9 cellular contexts compared by ENCODE assay signal in genomic region chr12:52327086-52327829, GRCh38. TPM values are rescaled to one million over a fixed set of nuclear protein-coding genes. Genes with fewer than 3 reads are reported as not detected.
DNase-seq lines count a peak whose midpoint lies in the region; ATAC-seq and TF ChIP-seq lines count a peak whose summit lies in the region.
"Had no signal": no experiment of that assay in that cellular context is flagged by ENCODE, and none has a peak within 500 bp of the region (broad histone marks: within the 10 kb centered on the region; RNA-seq: fewer than 3 reads in every experiment).

No MANE protein-coding gene starts in this region.

- no peak overlapping the region for H3K4me3 ChIP-seq in heart left ventricle

- H3K9me3 ChIP-seq in heart left ventricle, result no peaks in the 10 kb centered on the region

- H3K27ac ChIP-seq in heart left ventricle, result no peak overlapping the region

- no peaks in the 10 kb centered on the region for H3K9me3 Mint-ChIP-seq in activated naive CD8-positive, alpha-beta T cell treated with anti-CD3 and anti-CD28 coated beads, Interleukin-2, amount 10 ng/mL, durations not matched to agents 7 days and 5 days
- H3K9me3 Mint-ChIP-seq: stimulated activated naive CD8-positive, alpha-beta T cell treated with anti-CD3 and anti-CD28 coated beads, Interleukin-15, Interleukin-2, amounts not matched to agents 100 ng/mL and 50 ng/mL, for 24 hours had no signal

- peaks cover 20% of the 10 kb centered on the region for H3K27me3 Mint-ChIP-seq in activated naive CD8-positive, alpha-beta T cell treated with anti-CD3 and anti-CD28 coated beads, Interleukin-2, amount 10 ng/mL, durations not matched to agents 7 days and 5 days

- H3K4me1 Mint-ChIP-seq in activated naive CD8-positive, alpha-beta T cell treated with anti-CD3 and anti-CD28 coated beads, Interleukin-2, amount 10 ng/mL, durations not matched to agents 7 days and 5 days, result peaks cover 17% of the 10 kb centered on the region

- WGBS in heart left ventricle, 4 donors, result 43 to 50% (median 47%) methylated on average over 10 of the region's 10 CpGs

- no peak overlapping the region for H3K4me3 Mint-ChIP-seq in activated naive CD8-positive, alpha-beta T cell treated with anti-CD3 and anti-CD28 coated beads, Interleukin-2, amount 10 ng/mL, durations not matched to agents 7 days and 5 days
- H3K4me3 Mint-ChIP-seq: stimulated activated naive CD8-positive, alpha-beta T cell treated with anti-CD3 and anti-CD28 coated beads, Interleukin-15, Interleukin-2, amounts not matched to agents 100 ng/mL and 50 ng/mL, for 24 hours had no signal

- H3K36me3 Mint-ChIP-seq in activated naive CD8-positive, alpha-beta T cell treated with anti-CD3 and anti-CD28 coated beads, Interleukin-2, amount 10 ng/mL, durations not matched to agents 7 days and 5 days, result no peaks in the 10 kb centered on the region

- no peak overlapping the region for H3K27ac Mint-ChIP-seq in activated naive CD8-positive, alpha-beta T cell treated with anti-CD3 and anti-CD28 coated beads, Interleukin-2, amount 10 ng/mL, durations not matched to agents 7 days and 5 days
- H3K27ac Mint-ChIP-seq: stimulated activated naive CD8-positive, alpha-beta T cell treated with anti-CD3 and anti-CD28 coated beads, Interleukin-15, Interleukin-2, amounts not matched to agents 100 ng/mL and 50 ng/mL, for 24 hours had no signal

- no peak for TF ChIP-seq POLR2A in heart left ventricle (IDR thresholded peaks at IDR 0.05)

- ATAC-seq in HG02642 (IDR thresholded peaks at IDR 0.05; ENCODE audit: poor library complexity, unreplicated experiment), result peak; percentile 88
- peak; percentile 96 for ATAC-seq in activated naive CD8-positive, alpha-beta T cell treated with anti-CD3 and anti-CD28 coated beads, Interleukin-2, amount 10 ng/mL, durations not matched to agents 7 days and 5 days (ENCODE audit: low read depth)
- peak; percentile 57 to 93 (median 85) for ATAC-seq in heart left ventricle
- ATAC-seq in HG02840 (IDR thresholded peaks at IDR 0.05; ENCODE audit: low FRiP score, unreplicated experiment), result no peak

- POLR2A ChIA-PET in activated naive CD8-positive, alpha-beta T cell treated with anti-CD3 and anti-CD28 coated beads, Interleukin-2, amount 10 ng/mL, durations not matched to agents 7 days and 5 days (lab: Charles Lee), result no interaction called here

- H3K27me3 ChIP-seq in heart left ventricle, result peaks cover 0 to 19% (median 0%) of the 10 kb centered on the region in 9 donors

- intact Hi-C loops in heart left ventricle (cut with DNase I), result loop anchor here in 6 of 10 donors (1.0 to 5.0 kb wide), 3 partner anchors 170 to 171 kb away; no protein-coding TSS in a partner anchor

- no peaks in the 10 kb centered on the region for H3K4me1 ChIP-seq in heart left ventricle

- TF ChIP-seq CTCF in GM12872 (IDR thresholded peaks at IDR 0.05; ENCODE audit: insufficient read depth, low read depth, low read length), result peak; percentile 98
- peak; percentile 50 to 83 (median 68) for TF ChIP-seq CTCF in heart left ventricle (IDR thresholded peaks at IDR 0.05)

- no peaks in the 10 kb centered on the region for H3K36me3 ChIP-seq in heart left ventricle

- DNase-seq in NCI-H1105 treated with DMSO at 0.1 percent for 48 hours (lab: John Stamatoyannopoulos, UW), result peak; percentile 60
- DNase-seq in SKM-1 treated with dmso at 0.1 percent for 144 hours (lab: John Stamatoyannopoulos, UW; ENCODE audit: unreplicated experiment), result peak; percentile 28
- DNase-seq in activated naive CD8-positive, alpha-beta T cell treated with anti-CD3 and anti-CD28 coated beads, Interleukin-2, amount 10 ng/mL, durations not matched to agents 7 days and 5 days, result peak; percentile 61
- peak in 4 of 5 donors; percentile 57 to 75 (median 68) for DNase-seq in heart left ventricle
- DNase-seq in renal cortical epithelial cell (ENCODE audit: low read depth), result peak; percentile 97

RNA-seq across cellular contexts. Expression of gene KRT83, which starts 6.1 kb away (rescaled TPM):
- not detected for total RNA-seq in activated naive CD8-positive, alpha-beta T cell treated with anti-CD3 and anti-CD28 coated beads, Interleukin-2, amount 10 ng/mL, durations not matched to agents 7 days and 5 days
- not detected for total RNA-seq in heart left ventricle
- polyA plus RNA-seq in heart left ventricle, result not detected
- not detected in 2 replicates for total RNA-seq in renal cortical epithelial cell

RNA-seq across cellular contexts. Expression of gene KRT81, which starts 35.9 kb away (rescaled TPM):
- not detected for total RNA-seq in activated naive CD8-positive, alpha-beta T cell treated with anti-CD3 and anti-CD28 coated beads, Interleukin-2, amount 10 ng/mL, durations not matched to agents 7 days and 5 days
- not detected for total RNA-seq in heart left ventricle
- not detected for polyA plus RNA-seq in heart left ventricle
- total RNA-seq in renal cortical epithelial cell, result 48.3 TPM in 1 of 2 replicates, not detected in the other

RNA-seq across cellular contexts. Expression of gene KRT85, which starts 40.0 kb away (rescaled TPM):
- not detected for total RNA-seq in activated naive CD8-positive, alpha-beta T cell treated with anti-CD3 and anti-CD28 coated beads, Interleukin-2, amount 10 ng/mL, durations not matched to agents 7 days and 5 days
- total RNA-seq in heart left ventricle (not detected), renal cortical epithelial cell (not detected in 2 replicates)
- polyA plus RNA-seq in heart left ventricle, result not detected

RNA-seq across cellular contexts. Expression of gene KRT86, which starts 52.8 kb away (rescaled TPM):
- total RNA-seq in activated naive CD8-positive, alpha-beta T cell treated with anti-CD3 and anti-CD28 coated beads, Interleukin-2, amount 10 ng/mL, durations not matched to agents 7 days and 5 days, result under 1 TPM in 1 of 2 experiments, not detected in 1; 0.14 TPM
- total RNA-seq in heart left ventricle (not detected), renal cortical epithelial cell (0.05 and 2.4 TPM in 2 replicates)
- polyA plus RNA-seq in heart left ventricle, result not detected

RNA-seq across cellular contexts. Expression of gene KRT84, which starts 58.2 kb away (rescaled TPM):
- not detected for total RNA-seq in activated naive CD8-positive, alpha-beta T cell treated with anti-CD3 and anti-CD28 coated beads, Interleukin-2, amount 10 ng/mL, durations not matched to agents 7 days and 5 days
- total RNA-seq in heart left ventricle (not detected), renal cortical epithelial cell (not detected in 2 replicates)
- polyA plus RNA-seq in heart left ventricle, result not detected

Comparison
In these comparisons a context has a peak if more than half of its experiments do, and no peak if none do; other contexts are left out.
1. DNase-seq: peak in every context shown above with its lines; median percentile 97 in renal cortical epithelial cell; 68 in heart left ventricle; 61 in activated naive CD8-positive, alpha-beta T cell treated with anti-CD3 and anti-CD28 coated beads, Interleukin-2, amount 10 ng/mL, durations not matched to agents 7 days and 5 days; 60 in NCI-H1105 treated with DMSO at 0.1 percent for 48 hours; 28 in SKM-1 treated with dmso at 0.1 percent for 144 hours.